11 cellular contexts compared by ENCODE assay signal in genomic region chr5:91190333-91190680, GRCh38.
DNase-seq lines count a peak whose midpoint lies in the region; ATAC-seq and TF ChIP-seq lines count a peak whose summit lies in the region.
"Had no signal": no experiment of that assay in that cellular context is flagged by ENCODE, and none has a peak within 500 bp of the region (broad histone marks: within the 10 kb centered on the region; RNA-seq: fewer than 3 reads in every experiment).

No MANE protein-coding gene starts in this region.

- H3K9me3 Mint-ChIP-seq in osteocyte (ENCODE audit: unreplicated experiment), result no peaks in the 10 kb centered on the region
- H3K9me3 Mint-ChIP-seq: activated T-cell treated with anti-CD3 and anti-CD28 coated beads, Interleukin-2, amount 50 U/mL, for 4 hours had no signal

- H3K27ac ChIP-seq in AG04450 (ENCODE audit: low read depth, low read length) (peak overlapping the region; percentile 69), KOPT-K1 (ENCODE audit: low read depth, low read length, poor library complexity, severe bottlenecking) (peak overlapping the region; percentile 45), fibroblast of lung (ENCODE audit: insufficient read depth, low read length) (peak overlapping the region; percentile 65)

- ATAC-seq in HG03520 (IDR thresholded peaks at IDR 0.05; ENCODE audit: unreplicated experiment) (no peak), HG02610 (IDR thresholded peaks at IDR 0.05; ENCODE audit: unreplicated experiment) (no peak)
- ATAC-seq: activated T-cell treated with anti-CD3 and anti-CD28 coated beads, Interleukin-2, amount 50 U/mL, for 4 hours had no signal

- POLR2A ChIA-PET in AG04450 (lab: Yijun Ruan, JAX), result no interaction called here

- peak overlapping the region; percentile 85 for H3K27ac Mint-ChIP-seq in osteocyte (ENCODE audit: unreplicated experiment)

- H3K79me2 ChIP-seq in fibroblast of lung (ENCODE audit: control insufficient read depth, insufficient read depth, low read length), result no peaks in the 10 kb centered on the region

- no peaks in the 10 kb centered on the region for H4K20me1 ChIP-seq in fibroblast of lung (ENCODE audit: control insufficient read depth, extremely low read depth, insufficient read depth, low read length)

- peak overlapping the region; percentile 1 for H3K4me3 Mint-ChIP-seq in osteocyte (ENCODE audit: unreplicated experiment)
- H3K4me3 Mint-ChIP-seq: activated T-cell treated with anti-CD3 and anti-CD28 coated beads, Interleukin-2, amount 50 U/mL, for 4 hours had no signal

- H3K27me3 ChIP-seq in AG04450 (ENCODE audit: control insufficient read depth, insufficient read depth, low read length), result no peaks in the 10 kb centered on the region
- no peaks in the 10 kb centered on the region for H3K27me3 ChIP-seq in fibroblast of lung (ENCODE audit: control insufficient read depth, insufficient read depth, low read length)
- H3K27me3 ChIP-seq: pancreas had no signal

- TF ChIP-seq CTCF in AG04450 (IDR thresholded peaks at IDR 0.05; ENCODE audit: low read depth, low read length), result no peak
- TF ChIP-seq CTCF in fibroblast of lung (conservative IDR thresholded peaks at IDR 0.05 in 1 of 2, IDR thresholded peaks at IDR 0.05 in 1 of 2; ENCODE audit: low read depth in 1 of 2, low read length in 2 of 2), result no peak
- no peak for TF ChIP-seq CTCF in osteocyte (IDR thresholded peaks at IDR 0.05)

- H3K4me1 ChIP-seq in fibroblast of lung (ENCODE audit: control insufficient read depth, extremely low read depth, insufficient read depth, low read length), result peaks cover 6% of the 10 kb centered on the region

- peak overlapping the region; percentile 41 for H3K9ac ChIP-seq in fibroblast of lung (ENCODE audit: insufficient read depth, low read length)

- CTCF ChIA-PET in AG04450 (lab: Charles Lee), result no interaction called here

- H3K9me3 ChIP-seq in AG04450 (ENCODE audit: control insufficient read depth, insufficient read depth, low read length), result no peaks in the 10 kb centered on the region
- no peaks in the 10 kb centered on the region for H3K9me3 ChIP-seq in KOPT-K1 (ENCODE audit: insufficient read depth, low read length, poor library complexity, severe bottlenecking)
- no peaks in the 10 kb centered on the region for H3K9me3 ChIP-seq in fibroblast of lung (ENCODE audit: control insufficient read depth, insufficient read depth, low read depth, low read length)
- H3K9me3 ChIP-seq: pancreas had no signal

- peaks cover 18% of the 10 kb centered on the region for H3K4me1 Mint-ChIP-seq in osteocyte (ENCODE audit: unreplicated experiment)

- H3K4me3 ChIP-seq in AG04450 (ENCODE audit: low read depth, low read length) (no peak overlapping the region), fibroblast of lung (replicated peaks in 1 of 4; ENCODE audit: control extremely low read depth in 1 of 4, insufficient read depth in 1 of 4, low read depth in 3 of 4, low read length in 4 of 4) (peak overlapping the region in 3 of 4 experiments; percentile 4 to 37 (median 6))
- H3K4me3 ChIP-seq: pancreas had no signal

- H3K36me3 ChIP-seq in KOPT-K1 (ENCODE audit: insufficient read depth, low read length) (no peaks in the 10 kb centered on the region), fibroblast of lung (ENCODE audit: control insufficient read depth, insufficient read depth, low read length) (no peaks in the 10 kb centered on the region)
- H3K36me3 ChIP-seq: pancreas had no signal

- no peaks in the 10 kb centered on the region for H3K36me3 Mint-ChIP-seq in osteocyte (ENCODE audit: unreplicated experiment)

- no peaks in the 10 kb centered on the region for H3K27me3 Mint-ChIP-seq in osteocyte (ENCODE audit: unreplicated experiment)

- peak overlapping the region; percentile 89 for H2AFZ ChIP-seq in fibroblast of lung (ENCODE audit: low read length)

- no peak for DNase-seq in AG04450 (ENCODE audit: low read depth, low spot score)
- DNase-seq in fibroblast of lung (ENCODE audit: low read depth in 2 of 2), result no peak
- DNase-seq in osteocyte (ENCODE audit: extremely low spot score, unreplicated experiment), result no peak
- no peak for DNase-seq in activated naive CD4-positive, alpha-beta T cell treated with Interleukin-2 at 50 U/mL for 16 hours
- DNase-seq in NCI-H1436 (lab: John Stamatoyannopoulos, UW), result no peak
- DNase-seq: activated T-cell treated with anti-CD3 and anti-CD28 coated beads, Interleukin-2, amount 50 U/mL, for 4 hours; T-helper 9 cell had no signal

- peak overlapping the region; percentile 93 for H3K4me2 ChIP-seq in fibroblast of lung (ENCODE audit: extremely low read depth, insufficient read depth, low read length)
